8 cellular contexts compared by ENCODE assay signal in genomic region chr12:66302827-66303169, GRCh38. TPM values are rescaled to one million over a fixed set of nuclear protein-coding genes. Genes with fewer than 3 reads are reported as not detected.
DNase-seq lines count a peak whose midpoint lies in the region; ATAC-seq and TF ChIP-seq lines count a peak whose summit lies in the region.

No MANE protein-coding gene starts in this region.

- DNase-seq in T-cell (no peak), foreskin fibroblast (no peak), skeletal muscle cell (ENCODE audit: low read depth) (no peak), SK-N-DZ (ENCODE audit: low spot score) (no peak), A172 (ENCODE audit: low spot score) (no peak), H4 (ENCODE audit: low spot score) (no peak), NCI-H2107 treated with DMSO at 0.1 percent for 48 hours (lab: John Stamatoyannopoulos, UW; ENCODE audit: unreplicated experiment) (no peak)

- peak overlapping the region; percentile 98 to 99 for H3K27ac Mint-ChIP-seq in T-cell

- CTCF ChIA-PET in T-cell (lab: Charles Lee) = interaction anchor here (0.6 to 3.9 kb wide), 16 partner anchors 15 to 1873 kb away, joined by 3 to 22 read pairs (median 5); partner anchors contain the start of gene LLPH (in 1 of the 2)

- H3K4me3 Mint-ChIP-seq in T-cell = peak overlapping the region; percentile 99

- H3K4me3 ChIP-seq in foreskin fibroblast (ENCODE audit: low read depth in 1 of 2, low read length in 2 of 2) (peak overlapping the region; percentile 84 to 95), skeletal muscle cell (ENCODE audit: low read depth, low read length) (peak overlapping the region; percentile 74)

- no peaks in the 10 kb centered on the region for H3K9me3 Mint-ChIP-seq in T-cell

- peaks cover 27% of the 10 kb centered on the region for H3K36me3 Mint-ChIP-seq in T-cell

- peaks cover 45 to 70% (median 46%) of the 10 kb centered on the region in 3 donors for H3K4me1 Mint-ChIP-seq in T-cell

- peak; percentile 1 for ATAC-seq in GM18867 (IDR thresholded peaks at IDR 0.05; ENCODE audit: unreplicated experiment)
- no peak for ATAC-seq in T-cell (replicated peaks in 1 of 4)

- H3K27me3 Mint-ChIP-seq in T-cell = no peaks in the 10 kb centered on the region

- no peak for TF ChIP-seq CTCF in foreskin fibroblast (IDR thresholded peaks at IDR 0.05; ENCODE audit: low read depth, low read length)

- POLR2A ChIA-PET in T-cell (lab: Charles Lee) = interaction anchor here (0.6 to 1.6 kb wide), 25 partner anchors 10 to 1844 kb away, joined by 3 to 18 read pairs (median 6); partner anchors contain the start of genes LLPH (in 1 of the 2) and TMBIM4 (in 1 of the 2)

RNA-seq across cellular contexts. Expression of gene HELB, which starts 0.5 kb away (rescaled TPM):
- 10 to 100 TPM; 38.6 to 66.4 (median 45.7) TPM for total RNA-seq in T-cell
- polyA plus RNA-seq in SK-N-DZ (2014; cell fraction: cytosol; rRNA removed) = 1.7 and 3.7 TPM in 2 replicates
- 2.3 and 2.7 TPM in 2 replicates for polyA plus RNA-seq in SK-N-DZ (2014; cell fraction: nucleus; rRNA removed)
- 1.4 and 2.1 TPM in 2 replicates for total RNA-seq in A172 (2014; rRNA removed; shearing (Covaris generic))
- 0.76 and 1.9 TPM in 2 replicates for total RNA-seq in H4 (2014; rRNA removed; shearing (Covaris generic))

Comparison
In these comparisons a context has a peak if more than half of its experiments do, and no peak if none do; other contexts are left out.
1. RNA of gene HELB, which starts 0.5 kb away (total RNA-seq): 38.6 to 66.4 TPM in T-cell; 1.4 to 2.1 TPM in A172 and 0.76 to 1.9 TPM in H4; every median in the first group is over 10 times any median in the second.